ENCODE assay signal across 8 cellular contexts in the genomic region with DNA sequence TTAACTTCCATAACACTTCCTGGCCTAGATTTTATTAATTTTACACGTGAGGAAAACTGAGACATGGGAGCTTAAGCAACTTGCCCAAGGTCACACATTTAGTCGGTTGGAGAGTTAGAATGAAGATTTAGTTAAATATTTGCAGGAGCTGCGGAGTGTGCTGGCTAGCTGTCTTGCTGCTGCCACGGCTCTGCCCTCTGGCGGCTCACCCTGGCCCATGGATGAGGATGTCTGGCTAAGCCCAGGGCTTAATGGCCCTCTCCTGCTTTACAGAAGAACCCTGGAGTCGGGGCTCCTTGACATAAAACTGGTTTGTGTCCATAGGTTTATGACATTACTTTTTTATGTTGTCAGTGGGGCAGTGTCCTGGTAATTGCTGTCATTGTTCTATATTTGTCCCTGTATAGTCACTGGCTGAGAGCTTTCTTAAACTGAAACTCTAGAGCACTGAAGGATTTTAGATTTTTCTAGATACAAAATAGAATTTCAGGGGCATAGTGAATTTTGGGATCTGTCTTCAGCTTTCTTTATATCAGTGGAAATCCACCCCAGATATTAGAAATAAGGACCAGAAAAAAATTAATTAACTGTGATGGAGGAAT.
DNase-seq lines count a peak whose midpoint lies in the region; ATAC-seq and TF ChIP-seq lines count a peak whose summit lies in the region.

No MANE protein-coding gene starts in this region.

- TF ChIP-seq POLR2A in thyroid gland (IDR thresholded peaks at IDR 0.05) = no peak

- no peak overlapping the region for H3K27ac ChIP-seq in AG04450 (ENCODE audit: low read depth, low read length)
- no peak overlapping the region for H3K27ac ChIP-seq in thyroid gland

- ATAC-seq in GM21619 (IDR thresholded peaks at IDR 0.05; ENCODE audit: unreplicated experiment) (no peak), HG02884 (IDR thresholded peaks at IDR 0.05; ENCODE audit: unreplicated experiment) (no peak)

- intact Hi-C loops in thyroid gland (cut with DNase I) = no loop called here

- H3K27me3 ChIP-seq in AG04450 (ENCODE audit: control insufficient read depth, insufficient read depth, low read length) = no peaks in the 10 kb centered on the region
- no peaks in the 10 kb centered on the region for H3K27me3 ChIP-seq in thyroid gland

- no peaks in the 10 kb centered on the region; the same call in 1 of the 2 replicates for H3K9me3 ChIP-seq in AG04450 (ENCODE audit: control insufficient read depth, insufficient read depth, low read length)
- H3K9me3 ChIP-seq in thyroid gland = no peaks in the 10 kb centered on the region

- H3K4me1 ChIP-seq in thyroid gland = no peaks in the 10 kb centered on the region

- no peak overlapping the region for H3K4me3 ChIP-seq in AG04450 (ENCODE audit: low read depth, low read length)
- H3K4me3 ChIP-seq in thyroid gland (replicated peaks in 1 of 3) = no peak overlapping the region

- POLR2A ChIA-PET in AG04450 (lab: Yijun Ruan, JAX) = interaction anchor here (0.7 to 1.0 kb wide), 2 partner anchors 10 to 113 kb away, joined by 4 to 6 read pairs; no protein-coding TSS in a partner anchor

- H3K36me3 ChIP-seq in thyroid gland = no peaks in the 10 kb centered on the region

- CTCF ChIA-PET in AG04450 (lab: Charles Lee) = interaction anchor here (0.5 to 3.2 kb wide), 45 partner anchors 8 to 580 kb away, joined by 3 to 115 read pairs (median 5); no protein-coding TSS in a partner anchor

- TF ChIP-seq CTCF in AG04450 (IDR thresholded peaks at IDR 0.05; ENCODE audit: low read depth, low read length) = peak; percentile 88
- peak in 5 of 6 experiments; percentile 14 to 69 (median 60) for TF ChIP-seq CTCF in thyroid gland (IDR thresholded peaks at IDR 0.05)

- 34 to 37% methylated on average over 6 of the region's 6 CpGs for WGBS in thyroid gland, 2 donors

- no peak for DNase-seq in AG04450 (ENCODE audit: low read depth, low spot score)
- DNase-seq in HT1080 (ENCODE audit: low read depth) = peak; percentile 33
- DNase-seq in amygdala (lab: John Stamatoyannopoulos, UW) = peak in 33 of 56 donors; percentile 2 to 71 (median 28)
- peak; percentile 58 for DNase-seq in iPS-NIHi11 (ENCODE audit: low spot score)
- DNase-seq in thyroid gland = peak; percentile 72 to 78
- no peak for DNase-seq in amniotic stem cell (lab: John Stamatoyannopoulos, UW)

Comparison
In these comparisons a context has a peak if more than half of its experiments do, and no peak if none do; other contexts are left out.
1. DNase-seq: peak in HT1080 (single experiment), amygdala (33 of 56), iPS-NIHi11 (single experiment) and thyroid gland (2 of 2); none in AG04450 (single experiment) and amniotic stem cell (single experiment).